In the genomic region with DNA sequence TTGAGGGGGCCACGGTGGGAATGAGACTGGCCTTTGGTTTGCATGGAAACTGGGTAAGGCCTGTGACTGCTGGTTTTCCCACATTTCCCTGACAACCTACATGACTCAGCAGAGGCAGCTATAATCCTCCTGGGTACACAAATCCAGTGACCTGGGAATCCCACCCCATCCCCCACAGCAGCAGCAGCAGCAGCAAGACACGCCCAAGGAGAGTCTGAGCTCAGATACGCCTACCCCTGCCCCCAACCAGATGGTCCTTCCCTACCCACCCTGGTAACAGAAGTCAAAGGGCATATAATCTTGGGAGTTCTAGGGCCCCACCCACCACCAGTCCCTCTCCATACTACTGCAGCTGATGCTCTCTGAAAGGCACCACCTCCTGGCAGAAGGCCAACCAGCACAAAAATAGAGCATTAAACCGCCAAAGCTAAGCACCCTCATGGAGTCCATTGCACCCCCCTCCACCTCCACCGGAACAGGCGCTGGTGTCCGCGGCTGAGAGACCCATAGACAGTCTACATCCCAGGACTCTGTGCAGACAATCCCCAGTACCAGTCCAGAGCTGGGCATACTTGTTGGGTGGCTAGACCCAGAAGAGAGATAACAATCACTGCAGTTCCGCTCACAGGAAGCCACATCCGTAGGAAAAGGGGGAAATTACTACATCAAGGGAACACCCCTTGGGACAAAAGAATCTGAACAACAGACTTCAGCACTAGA, we compare ENCODE assay signal across 26 cellular contexts.
DNase-seq lines count a peak whose midpoint lies in the region; ATAC-seq, FAIRE-seq and TF ChIP-seq lines count a peak whose summit lies in the region.
"Had no signal": no experiment of that assay in that cellular context is flagged by ENCODE, and none has a peak within 500 bp of the region (broad histone marks: within the 10 kb centered on the region; RNA-seq: fewer than 3 reads in every experiment).

No MANE protein-coding gene starts in this region.

- no peak for TF ChIP-seq POLR2A in H1 (IDR thresholded peaks at IDR 0.05; ENCODE audit: control extremely low read depth in 1 of 2, low read depth in 2 of 2, low read length in 2 of 2)

- peaks cover 0 to 8% (median 0%) of the 10 kb centered on the region in 10 experiments; a peak in 4 of 20 replicates for H3K4me1 ChIP-seq in BLaER1 treated with 17β-estradiol and CSF1 and Interleukin-3, amounts not matched to agents 10 nM and 100 nM
- H3K4me1 ChIP-seq in H1 (replicated peaks in 1 of 4; ENCODE audit: control insufficient read depth in 3 of 4, insufficient read depth in 4 of 4, low read length in 3 of 4) (no peaks in the 10 kb centered on the region; a peak in 2 of 7 replicates), neuronal stem cell (ENCODE audit: control insufficient read depth in 2 of 2, insufficient read depth in 1 of 2, low read depth in 1 of 2, low read length in 2 of 2) (peaks cover 0 to 2% of the 10 kb centered on the region in 2 donors)
- H3K4me1 ChIP-seq: colonic mucosa had no signal

- peak overlapping the region in 7 of 11 experiments; percentile 7 to 41 (median 28); a peak in 8 of 22 replicates for H3K4me2 ChIP-seq in BLaER1 treated with 17β-estradiol and CSF1 and Interleukin-3, amounts not matched to agents 10 nM and 100 nM
- H3K4me2 ChIP-seq in H1 (ENCODE audit: insufficient read depth in 1 of 2, low read depth in 2 of 2, low read length in 2 of 2), result no peak overlapping the region
- H3K4me2 ChIP-seq in neuronal stem cell (ENCODE audit: insufficient read depth, low read length, poor library complexity, severe bottlenecking), result no peak overlapping the region
- H3K4me2 ChIP-seq: SK-N-SH had no signal

- H3K4me3 Mint-ChIP-seq in stimulated activated effector memory CD8-positive, alpha-beta T cell treated with anti-CD3 and anti-CD28 coated beads, Interleukin-12 subunit alpha, Interleukin-12 subunit beta, amount 100 ng/mL, for 72 hours, result no peak overlapping the region
- H3K4me3 Mint-ChIP-seq: activated B cell treated with CpG ODN at 0.5 μM for 24 hours; activated CD4-positive, alpha-beta memory T cell treated with anti-CD3 and anti-CD28 coated beads for 36 hours; CD8-positive, alpha-beta T cell; HFFc6; T-helper 2 cell treated with Interferon-gamma antibody and Interleukin-4, amounts not matched to agents 5 μg/mL and 100 μg/mL, for 36 hours had no signal

- no peak for TF ChIP-seq RAD21 in H1 (IDR thresholded peaks at IDR 0.05 in 1 of 2, conservative IDR thresholded peaks at IDR 0.05 in 1 of 2; ENCODE audit: low read depth in 2 of 2, low read length in 2 of 2)

- ATAC-seq in stimulated activated effector memory CD8-positive, alpha-beta T cell treated with anti-CD3 and anti-CD28 coated beads, Interleukin-12 subunit alpha, Interleukin-12 subunit beta, amount 100 ng/mL, for 72 hours, result no peak
- ATAC-seq in activated naive CD4-positive, alpha-beta T cell treated with anti-CD3 and anti-CD28 coated beads, Interleukin-2, amount 50 U/mL, for 72 hours, result no peak
- ATAC-seq: CD8-positive, alpha-beta T cell; left lung; Panc1 had no signal

- no peaks in the 10 kb centered on the region for H4K20me1 ChIP-seq in BLaER1 treated with 17β-estradiol and CSF1 and Interleukin-3, amounts not matched to agents 10 nM and 100 nM
- no peaks in the 10 kb centered on the region for H4K20me1 ChIP-seq in H1 (replicated peaks in 1 of 2; ENCODE audit: control insufficient read depth in 1 of 2, insufficient read depth in 2 of 2, low read length in 2 of 2)

- no peak for FAIRE-seq in H1 (lab: Jason Lieb, UNC)
- FAIRE-seq: HTR-8/SVneo, urothelium cell line had no signal

- H3K27ac ChIP-seq in BLaER1 treated with 17β-estradiol and CSF1 and Interleukin-3, amounts not matched to agents 10 nM and 100 nM, result peak overlapping the region in 1 of 11 experiments; percentile 17; a peak in 1 of 22 replicates
- H3K27ac ChIP-seq in H1 (ENCODE audit: low read depth, low read length) (no peak overlapping the region), neuronal stem cell (replicated peaks; ENCODE audit: low read length) (no peak overlapping the region)
- H3K27ac ChIP-seq: brain microvascular endothelial cell, colonic mucosa, suprapubic skin had no signal

- H2AK5ac ChIP-seq in H1 (ENCODE audit: low read depth, low read length) (no peak overlapping the region), neuronal stem cell (ENCODE audit: low read depth, low read length) (no peak overlapping the region)

- H2BK15ac ChIP-seq in H1 (ENCODE audit: low read length), result no peak overlapping the region
- no peak overlapping the region for H2BK15ac ChIP-seq in neuronal stem cell (ENCODE audit: low read length)

- H3K36me3 Mint-ChIP-seq in stimulated activated effector memory CD8-positive, alpha-beta T cell treated with anti-CD3 and anti-CD28 coated beads, Interleukin-12 subunit alpha, Interleukin-12 subunit beta, amount 100 ng/mL, for 72 hours, result no peaks in the 10 kb centered on the region
- H3K36me3 Mint-ChIP-seq in activated naive CD4-positive, alpha-beta T cell treated with anti-CD3 and anti-CD28 coated beads, Interleukin-2, amount 50 U/mL, for 72 hours, result peaks cover 0 to 6% of the 10 kb centered on the region in 2 donors
- H3K36me3 Mint-ChIP-seq: activated CD4-positive, alpha-beta memory T cell treated with anti-CD3 and anti-CD28 coated beads for 36 hours; CD8-positive, alpha-beta T cell had no signal

- peaks cover 0 to 26% (median 11%) of the 10 kb centered on the region in 11 experiments; a peak in 12 of 22 replicates for H3K9me3 ChIP-seq in BLaER1 treated with 17β-estradiol and CSF1 and Interleukin-3, amounts not matched to agents 10 nM and 100 nM (replicated peaks in 1 of 11)
- H3K9me3 ChIP-seq in H1 (ENCODE audit: insufficient read depth in 2 of 2, low read depth in 1 of 2, low read length in 1 of 2), result no peaks in the 10 kb centered on the region; a peak in 1 of 4 replicates
- H3K9me3 ChIP-seq in neuronal stem cell (replicated peaks in 1 of 2; ENCODE audit: control insufficient read depth in 2 of 2, insufficient read depth in 1 of 2, low read depth in 1 of 2, low read length in 2 of 2), result peaks cover 0 to 15% of the 10 kb centered on the region in 2 donors
- H3K9me3 ChIP-seq: colonic mucosa, SK-N-SH, suprapubic skin had no signal

- H3K14ac ChIP-seq in H1 (ENCODE audit: insufficient read length) (no peak overlapping the region), neuronal stem cell (ENCODE audit: low read length) (peak overlapping the region; percentile 56)

- H4K5ac ChIP-seq in H1 (ENCODE audit: insufficient read length, low read depth, low read length), result no peak overlapping the region

- CTCF ChIA-PET in H1 (lab: Charles Lee; ENCODE audit: partially characterized antibody), result interaction anchor here (0.6 to 1.3 kb wide), 8 partner anchors 12 to 434 kb away, joined by 3 to 4 read pairs (median 3); no protein-coding TSS in a partner anchor

- TF ChIP-seq CTCF in H1 (IDR thresholded peaks at IDR 0.05; ENCODE audit: control extremely low read depth in 1 of 3, insufficient read depth in 1 of 3, low read depth in 1 of 3, low read length in 3 of 3), result no peak

- no peaks in the 10 kb centered on the region for H3K79me2 ChIP-seq in H1 (ENCODE audit: control insufficient read depth in 1 of 2, insufficient read depth in 2 of 2, low read length in 2 of 2)

- no peak overlapping the region for H3K56ac ChIP-seq in H1 (replicated peaks; ENCODE audit: insufficient read length, low read depth, low read length)

- H3K23me2 ChIP-seq in H1 (ENCODE audit: low read depth, low read length), result no peaks in the 10 kb centered on the region

- 97% methylated on average over 8 of the region's 10 CpGs; no CpG with 5 or more reads in 1 of the 2 experiments for WGBS in H1 (ENCODE audit: extremely low coverage in 1 of 2, insufficient coverage in 1 of 2, insufficient read length in 1 of 2, insufficient replicate concordance in 2 of 2, low coverage in 1 of 2, low lambda C conversion rate in 2 of 2, missing lambda C conversion rate in 1 of 2), 2 experiments
- WGBS in neuronal stem cell (ENCODE audit: extremely low coverage in 2 of 2, insufficient read length in 2 of 2, insufficient replicate concordance in 1 of 2), 2 donors, result no CpG with 5 or more reads among the region's 10 CpGs

- no peaks in the 10 kb centered on the region for H3K27me3 ChIP-seq in BLaER1 treated with 17β-estradiol and CSF1 and Interleukin-3, amounts not matched to agents 10 nM and 100 nM
- H3K27me3 ChIP-seq in H1 (replicated peaks in 1 of 4; ENCODE audit: control insufficient read depth in 3 of 4, extremely low read depth in 1 of 4, insufficient read depth in 3 of 4, low read length in 3 of 4), result no peaks in the 10 kb centered on the region
- H3K27me3 ChIP-seq in neuronal stem cell (ENCODE audit: control insufficient read depth in 3 of 3, insufficient read depth in 3 of 3, low read depth in 1 of 3, low read length in 3 of 3), result no peaks in the 10 kb centered on the region
- H3K27me3 ChIP-seq: brain microvascular endothelial cell, colonic mucosa, left lung, suprapubic skin had no signal

- H4K91ac ChIP-seq in H1 (replicated peaks; ENCODE audit: insufficient read length, low read length) (no peak overlapping the region), neuronal stem cell (ENCODE audit: low read depth, low read length, poor library complexity) (no peak overlapping the region)

- no peak overlapping the region for H3K9ac ChIP-seq in BLaER1 treated with 17β-estradiol and CSF1 and Interleukin-3, amounts not matched to agents 10 nM and 100 nM
- H3K9ac ChIP-seq in H1 (replicated peaks in 1 of 4; ENCODE audit: extremely low read depth in 1 of 4, low read depth in 3 of 4, low read length in 3 of 4) (no peak overlapping the region), neuronal stem cell (ENCODE audit: low read depth, low read length, poor library complexity) (no peak overlapping the region)
- H3K9ac ChIP-seq: SK-N-SH had no signal

- H3K18ac ChIP-seq in H1 (ENCODE audit: extremely low read depth, low read length) (no peak overlapping the region; the same call in 1 of the 2 replicates), neuronal stem cell (ENCODE audit: low read length) (peak overlapping the region; percentile 20)

- no peak for TF ChIP-seq EP300 in H1 (IDR thresholded peaks at IDR 0.05; ENCODE audit: borderline replicate concordance in 1 of 2, low read depth in 2 of 2, low read length in 2 of 2)

- no peaks in the 10 kb centered on the region for H3K4me1 Mint-ChIP-seq in stimulated activated effector memory CD8-positive, alpha-beta T cell treated with anti-CD3 and anti-CD28 coated beads, Interleukin-12 subunit alpha, Interleukin-12 subunit beta, amount 100 ng/mL, for 72 hours
- H3K4me1 Mint-ChIP-seq: activated B cell treated with CpG ODN at 0.5 μM for 24 hours had no signal

- H3K9me3 Mint-ChIP-seq in stimulated activated effector memory CD8-positive, alpha-beta T cell treated with anti-CD3 and anti-CD28 coated beads, Interleukin-12 subunit alpha, Interleukin-12 subunit beta, amount 100 ng/mL, for 72 hours, result peaks cover 3% of the 10 kb centered on the region
- peaks cover 36 to 38% of the 10 kb centered on the region in 2 donors for H3K9me3 Mint-ChIP-seq in activated naive CD4-positive, alpha-beta T cell treated with anti-CD3 and anti-CD28 coated beads, Interleukin-2, amount 50 U/mL, for 72 hours
- H3K9me3 Mint-ChIP-seq: activated CD4-positive, alpha-beta memory T cell treated with anti-CD3 and anti-CD28 coated beads for 36 hours had no signal

- no peak overlapping the region for H3K27ac Mint-ChIP-seq in stimulated activated effector memory CD8-positive, alpha-beta T cell treated with anti-CD3 and anti-CD28 coated beads, Interleukin-12 subunit alpha, Interleukin-12 subunit beta, amount 100 ng/mL, for 72 hours
- no peak overlapping the region for H3K27ac Mint-ChIP-seq in activated naive CD4-positive, alpha-beta T cell treated with anti-CD3 and anti-CD28 coated beads, Interleukin-2, amount 50 U/mL, for 72 hours
- H3K27ac Mint-ChIP-seq: activated B cell treated with CpG ODN at 0.5 μM for 24 hours; activated CD4-positive, alpha-beta memory T cell treated with anti-CD3 and anti-CD28 coated beads for 36 hours; CD8-positive, alpha-beta T cell; HFFc6; T-helper 2 cell treated with Interferon-gamma antibody and Interleukin-4, amounts not matched to agents 5 μg/mL and 100 μg/mL, for 36 hours had no signal

- H3K4ac ChIP-seq in H1 (replicated peaks; ENCODE audit: insufficient read length, low read depth, low read length) (no peak overlapping the region), neuronal stem cell (ENCODE audit: low read length) (no peak overlapping the region)

- H2BK5ac ChIP-seq in H1 (ENCODE audit: low read depth, low read length) (no peak overlapping the region), neuronal stem cell (ENCODE audit: low read length) (no peak overlapping the region)

- H3K4me3 ChIP-seq in BLaER1 treated with 17β-estradiol and CSF1 and Interleukin-3, amounts not matched to agents 10 nM and 100 nM, result no peak overlapping the region
- no peak overlapping the region for H3K4me3 ChIP-seq in H1 (ENCODE audit: extremely low read depth in 1 of 4, insufficient read depth in 2 of 4, low read depth in 3 of 4, low read length in 4 of 4)
- H3K4me3 ChIP-seq in neuronal stem cell (ENCODE audit: low read length in 2 of 2), result no peak overlapping the region
- H3K4me3 ChIP-seq: colonic mucosa, left lung, suprapubic skin had no signal

- H2AFZ ChIP-seq in H1 (ENCODE audit: low read length), result peak overlapping the region; percentile 53; the same call in 1 of the 2 replicates
- H2AFZ ChIP-seq in neuronal stem cell (ENCODE audit: low read length), result peak overlapping the region; percentile 4

- no peak overlapping the region for H4K8ac ChIP-seq in H1 (ENCODE audit: extremely low read depth, insufficient read depth, low read length)
- H4K8ac ChIP-seq in neuronal stem cell (ENCODE audit: low read depth, low read length), result no peak overlapping the region

- H3K79me1 ChIP-seq in H1 (ENCODE audit: low read depth, low read length) (no peaks in the 10 kb centered on the region), neuronal stem cell (ENCODE audit: low read depth, low read length) (no peaks in the 10 kb centered on the region)

- DNase-seq in NCI-H524 treated with DMSO at 0.1 percent for 48 hours (lab: John Stamatoyannopoulos, UW) (peak; percentile 81), H1 (ENCODE audit: low read depth in 1 of 2, low spot score in 2 of 2) (no peak), neuronal stem cell (ENCODE audit: low spot score) (no peak), NCI-H146 treated with DMSO at 0.1 percent for 48 hours (lab: John Stamatoyannopoulos, UW; ENCODE audit: unreplicated experiment) (no peak)
- DNase-seq in stimulated activated effector memory CD8-positive, alpha-beta T cell treated with anti-CD3 and anti-CD28 coated beads, Interleukin-12 subunit alpha, Interleukin-12 subunit beta, amount 100 ng/mL, for 72 hours (ENCODE audit: low spot score in 2 of 2), result no peak
- no peak for DNase-seq in activated naive CD4-positive, alpha-beta T cell treated with anti-CD3 and anti-CD28 coated beads, Interleukin-2, amount 50 U/mL, for 72 hours (ENCODE audit: low spot score in 2 of 2)
- DNase-seq: activated B cell treated with CpG ODN at 0.5 μM for 24 hours; activated CD4-positive, alpha-beta memory T cell treated with anti-CD3 and anti-CD28 coated beads for 36 hours; activated gamma-delta T cell; activated T-cell treated with anti-CD3 and anti-CD28 coated beads for 4 hours; brain microvascular endothelial cell; CD8-positive, alpha-beta T cell; colonic mucosa; HFFc6; Karpas-422; NCI-H1694 treated with DMSO at 0.1 percent for 48 hours; NCI-H226; NK-92 treated with Interleukin-12 subunit alpha and Interleukin-12 subunit beta, amount 100 ng/mL, for 24 hours; SK-N-SH had no signal

- H2BK20ac ChIP-seq in H1 (ENCODE audit: low read length), result no peak overlapping the region; the same call in 1 of the 2 replicates

- H2BK120ac ChIP-seq in H1 (replicated peaks; ENCODE audit: low read depth, low read length) (peak overlapping the region; percentile 43), neuronal stem cell (ENCODE audit: low read depth, low read length) (no peak overlapping the region)

- no peak overlapping the region for H3K23ac ChIP-seq in H1 (ENCODE audit: insufficient read length)
- H3K23ac ChIP-seq in neuronal stem cell (ENCODE audit: low read depth, low read length, poor library complexity), result peak overlapping the region; percentile 43

- no peaks in the 10 kb centered on the region for H3K36me3 ChIP-seq in BLaER1 treated with 17β-estradiol and CSF1 and Interleukin-3, amounts not matched to agents 10 nM and 100 nM
- H3K36me3 ChIP-seq in H1 (ENCODE audit: control insufficient read depth in 2 of 4, insufficient read depth in 4 of 4, low read length in 3 of 4) (no peaks in the 10 kb centered on the region), neuronal stem cell (replicated peaks in 1 of 2; ENCODE audit: control insufficient read depth in 2 of 2, insufficient read depth in 2 of 2, low read length in 2 of 2) (no peaks in the 10 kb centered on the region)
- H3K36me3 ChIP-seq: brain microvascular endothelial cell, colonic mucosa, left lung, suprapubic skin had no signal

- POLR2A ChIA-PET in H1 (lab: Charles Lee; ENCODE audit: partially characterized antibody), result no interaction called here

- H2BK12ac ChIP-seq in H1 (ENCODE audit: low read depth, low read length) (no peak overlapping the region), neuronal stem cell (ENCODE audit: low read length) (peak overlapping the region; percentile 63)

Comparison
In these comparisons a context has a peak if more than half of its experiments do, and no peak if none do; other contexts are left out.
1. H3K4me2 ChIP-seq: peak in BLaER1 treated with 17β-estradiol and CSF1 and Interleukin-3, amounts not matched to agents 10 nM and 100 nM (7 of 11); none in H1 (0 of 2) and neuronal stem cell (single experiment).